Comparison of ENCODE assay signal across 11 cellular contexts in the genomic region with DNA sequence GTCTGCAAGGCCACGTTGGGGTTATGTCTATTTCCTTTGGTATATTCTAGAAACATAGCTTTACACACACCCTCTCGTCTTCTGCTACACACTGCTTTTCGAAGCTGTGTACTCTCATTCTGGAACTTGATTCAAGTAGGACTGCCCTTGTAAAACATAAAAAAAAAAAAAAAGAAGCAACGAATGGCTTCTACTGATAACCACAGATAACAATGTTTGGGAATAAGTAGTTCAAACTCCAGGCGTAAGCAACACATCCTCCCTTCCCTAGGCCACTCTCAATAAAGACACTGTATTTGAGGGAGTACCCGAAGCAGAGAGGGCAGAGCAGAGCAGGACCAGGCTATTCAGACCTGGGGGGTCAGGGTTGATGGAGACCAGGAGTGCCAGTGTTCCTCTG.
"Had no signal": no experiment of that assay in that cellular context is flagged by ENCODE, and none has a peak within 500 bp of the region (broad histone marks: within the 10 kb centered on the region; RNA-seq: fewer than 3 reads in every experiment).

No MANE protein-coding gene starts in this region.

- FAIRE-seq: H1, H54 had no signal

- DNase-seq: GM23248, GOT3, H7, H9, HCEC 1CT, HFFc6 had no signal

- H3K36me3 ChIP-seq: HAP-1 had no signal

- H3K9me3 Mint-ChIP-seq: H9 had no signal

- ATAC-seq: GM23338, HCT116 had no signal

- H2AFZ ChIP-seq: GM23248, GM23338 had no signal

- H3K4me3 ChIP-seq: GM23248, GM23338, HAP-1 had no signal

- H3K4me2 ChIP-seq: GM23338 had no signal

- H3K9ac ChIP-seq: GM23248 had no signal

- H3K4me1 Mint-ChIP-seq: GM23338, H9 had no signal

- H3K4me3 Mint-ChIP-seq: GM23338, H9, HFFc6 had no signal

- H3K27ac Mint-ChIP-seq: GM23338, H9, HFFc6 had no signal

- H3K4me1 ChIP-seq: HAP-1 had no signal

- H3K9me3 ChIP-seq: HAP-1 had no signal

- H3K27ac ChIP-seq: GM23248 had no signal
